12 cellular contexts compared by ENCODE assay signal in the genomic region with DNA sequence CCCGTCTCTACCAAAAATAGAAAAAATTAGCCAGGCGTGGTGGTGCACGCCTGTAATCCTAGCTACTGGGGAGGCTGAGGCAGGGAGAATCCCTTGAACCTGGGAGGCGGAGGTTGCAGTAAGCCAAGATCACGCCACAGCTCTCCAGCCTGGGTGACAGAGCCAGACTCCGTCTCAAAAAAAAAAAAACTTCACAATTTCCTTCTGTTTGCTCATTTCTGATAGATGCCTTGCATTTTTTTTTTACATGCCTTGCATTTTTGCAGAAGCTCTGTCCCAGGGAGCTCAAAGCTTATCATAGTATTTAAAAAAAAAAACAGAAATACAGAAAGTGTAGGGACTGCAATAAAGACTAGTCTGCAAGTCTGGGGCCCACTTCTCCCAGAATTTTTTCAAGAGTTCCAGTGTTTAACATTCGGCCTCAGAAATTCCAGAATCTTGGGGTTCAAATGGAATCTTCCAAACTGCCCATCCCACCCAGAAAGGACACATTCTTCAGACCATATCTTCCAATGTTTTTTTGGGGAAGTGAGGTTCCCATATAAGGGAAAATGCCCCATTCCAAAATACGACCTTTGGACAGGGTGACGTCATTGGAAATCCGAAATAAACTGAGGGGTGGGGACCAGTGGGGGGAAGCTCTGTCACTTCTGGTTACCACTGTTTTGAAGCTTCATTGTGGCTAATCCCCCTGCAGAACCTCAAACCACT. TPM values are rescaled to one million over a fixed set of nuclear protein-coding genes. Genes with fewer than 3 reads are reported as not detected.
DNase-seq lines count a peak whose midpoint lies in the region; ATAC-seq and TF ChIP-seq lines count a peak whose summit lies in the region.
"Had no signal": no experiment of that assay in that cellular context is flagged by ENCODE, and none has a peak within 500 bp of the region (broad histone marks: within the 10 kb centered on the region; RNA-seq: fewer than 3 reads in every experiment).

No MANE protein-coding gene starts in this region.

- WGBS in esophagus muscularis mucosa, result 65% methylated on average over 10 of the region's 10 CpGs
- WGBS in prostate gland, result 75% methylated on average over 10 of the region's 10 CpGs

- H3K27me3 ChIP-seq in CD8-positive, alpha-beta T cell (ENCODE audit: insufficient read depth, low read length), result no peaks in the 10 kb centered on the region
- H3K27me3 ChIP-seq in esophagus muscularis mucosa, result no peaks in the 10 kb centered on the region
- no peaks in the 10 kb centered on the region for H3K27me3 ChIP-seq in prostate gland (replicated peaks; ENCODE audit: insufficient read depth)
- H3K27me3 ChIP-seq: heart left ventricle had no signal

- no peak overlapping the region for H3K4me3 Mint-ChIP-seq in CD8-positive, alpha-beta T cell

- H3K36me3 ChIP-seq in CD8-positive, alpha-beta T cell (ENCODE audit: insufficient read depth, low read length), result peaks cover 63% of the 10 kb centered on the region
- H3K36me3 ChIP-seq in esophagus muscularis mucosa (peaks cover 80 to 100% (median 99%) of the 10 kb centered on the region in 4 donors), prostate gland (peaks cover 9 to 33% of the 10 kb centered on the region in 2 donors)

- H3K27me3 Mint-ChIP-seq in CD8-positive, alpha-beta T cell (ENCODE audit: low read depth), result no peaks in the 10 kb centered on the region
- H3K27me3 Mint-ChIP-seq: IgD-negative memory B cell had no signal

- H3K27ac ChIP-seq in CD8-positive, alpha-beta T cell (ENCODE audit: low read depth, low read length), result peak overlapping the region; percentile 43
- H3K27ac ChIP-seq in VCaP (peak overlapping the region; percentile 99), esophagus muscularis mucosa (replicated peaks in 1 of 4) (peak overlapping the region; percentile 64 to 100 (median 98)), prostate gland (peak overlapping the region; percentile 63 to 89)

- CTCF ChIA-PET in CD8-positive, alpha-beta T cell (lab: Charles Lee), result interaction anchor here (0.6 to 5.9 kb wide), 6 partner anchors 8 to 102 kb away, joined by 3 to 20 read pairs (median 7); no protein-coding TSS in a partner anchor

- peaks cover 25% of the 10 kb centered on the region for H3K4me1 Mint-ChIP-seq in CD8-positive, alpha-beta T cell (ENCODE audit: low read depth)

- POLR2A ChIA-PET in CD8-positive, alpha-beta T cell (lab: Charles Lee), result interaction anchor here (1.5 to 2.6 kb wide), 4 partner anchors 8 to 24 kb away, joined by 4 to 11 read pairs (median 7); a partner anchor contains a TSS

- DNase-seq in CD8-positive, alpha-beta T cell, result no peak
- DNase-seq in esophagus muscularis mucosa (ENCODE audit: extremely low spot score) (no peak), prostate gland (ENCODE audit: low spot score) (no peak), LoVo (ENCODE audit: low spot score) (no peak), NCI-H446 (lab: John Stamatoyannopoulos, UW) (no peak)
- DNase-seq in effector CD4-positive, alpha-beta T cell, result no peak
- DNase-seq: NCI-H1694 treated with DMSO at 0.1 percent for 48 hours, T-helper 9 cell had no signal

- H3K9me3 ChIP-seq in CD8-positive, alpha-beta T cell (ENCODE audit: low read length), result no peaks in the 10 kb centered on the region
- H3K9me3 ChIP-seq in esophagus muscularis mucosa (no peaks in the 10 kb centered on the region), prostate gland (no peaks in the 10 kb centered on the region)
- H3K9me3 ChIP-seq: heart left ventricle had no signal

- H3K27ac Mint-ChIP-seq in CD8-positive, alpha-beta T cell, result peak overlapping the region; percentile 87

- H3K9me3 Mint-ChIP-seq in CD8-positive, alpha-beta T cell, result no peaks in the 10 kb centered on the region
- H3K9me3 Mint-ChIP-seq: IgD-negative memory B cell had no signal

- peaks cover 23% of the 10 kb centered on the region for H3K4me1 ChIP-seq in CD8-positive, alpha-beta T cell (ENCODE audit: insufficient read depth, low read length)
- H3K4me1 ChIP-seq in esophagus muscularis mucosa (peaks cover 0 to 73% (median 69%) of the 10 kb centered on the region in 4 donors), prostate gland (replicated peaks) (no peaks in the 10 kb centered on the region)

- ATAC-seq in CD8-positive, alpha-beta T cell, result no peak
- ATAC-seq in GM21737 (IDR thresholded peaks at IDR 0.05; ENCODE audit: unreplicated experiment), result no peak

- no peak for TF ChIP-seq CTCF in CD8-positive, alpha-beta T cell (IDR thresholded peaks at IDR 0.05)
- no peak for TF ChIP-seq CTCF in VCaP (conservative IDR thresholded peaks at IDR 0.05)
- no peak for TF ChIP-seq CTCF in esophagus muscularis mucosa (IDR thresholded peaks at IDR 0.05)
- no peak for TF ChIP-seq CTCF in prostate gland (IDR thresholded peaks at IDR 0.05)

- H3K36me3 Mint-ChIP-seq in CD8-positive, alpha-beta T cell, result peaks cover 92% of the 10 kb centered on the region

- no peak for TF ChIP-seq EP300 in esophagus muscularis mucosa (IDR thresholded peaks at IDR 0.05)

- intact Hi-C loops in CD8-positive, alpha-beta T cell (cut with DNase I, micrococcal nuclease), result no loop called here
- intact Hi-C loops in esophagus muscularis mucosa (cut with DNase I), result no loop called here
- intact Hi-C loops in prostate gland (cut with DNase I), result no loop called here

- TF ChIP-seq POLR2A in esophagus muscularis mucosa (IDR thresholded peaks at IDR 0.05; ENCODE audit: low read depth), result no peak
- TF ChIP-seq POLR2A in prostate gland (IDR thresholded peaks at IDR 0.05), result no peak

- no peak overlapping the region for H3K4me3 ChIP-seq in CD8-positive, alpha-beta T cell (ENCODE audit: low read depth, low read length)
- no peak overlapping the region for H3K4me3 ChIP-seq in esophagus muscularis mucosa
- no peak overlapping the region for H3K4me3 ChIP-seq in prostate gland
- H3K4me3 ChIP-seq: heart left ventricle had no signal

RNA-seq across cellular contexts. Expression of a gene that starts 17.2 kb away (rescaled TPM):
- 10 to 100 TPM; 79.1 to 88.4 TPM for total RNA-seq in CD8-positive, alpha-beta T cell
- total RNA-seq in esophagus muscularis mucosa (10 to 100 TPM; 37.9 to 56.4 (median 42.9) TPM), prostate gland (10 to 100 TPM; 67.8 to 70.5 TPM)

RNA-seq across cellular contexts. Expression of a gene that starts 18.2 kb away (rescaled TPM):
- 100 to 1,000 TPM; 187 to 199 TPM for total RNA-seq in CD8-positive, alpha-beta T cell
- total RNA-seq in esophagus muscularis mucosa, result 100 to 1,000 TPM; 378 to 445 (median 414) TPM
- 100 to 1,000 TPM; 379 TPM for total RNA-seq in prostate gland

RNA-seq across cellular contexts. Expression of a gene that starts 49.0 kb away (rescaled TPM):
- 10 to 100 TPM; 35.9 to 37.5 TPM for total RNA-seq in CD8-positive, alpha-beta T cell
- total RNA-seq in esophagus muscularis mucosa (under 1 TPM in 3 of 4 donors, not detected in 1; 0.52 to 0.83 (median 0.75) TPM), prostate gland (10 to 100 TPM; 12.6 to 13.5 TPM)

Comparison
In these comparisons a context has a peak if more than half of its experiments do, and no peak if none do; other contexts are left out.
1. H3K27ac ChIP-seq: peak in every context shown above with its lines; median percentile 99 in VCaP; 98 in esophagus muscularis mucosa; 76 in prostate gland; 43 in CD8-positive, alpha-beta T cell.
2. RNA of a gene that starts 49.0 kb away (total RNA-seq): 35.9 to 37.5 TPM in CD8-positive, alpha-beta T cell and 12.6 to 13.5 TPM in prostate gland; 0.52 to 0.83 TPM in esophagus muscularis mucosa; every median in the first group is over 4 times any median in the second.